In genomic region chr17:28458881-28459280, GRCh38 we compare ENCODE assay signal across 7 cellular contexts. TPM values are rescaled to one million over a fixed set of nuclear protein-coding genes. Genes with fewer than 3 reads are reported as not detected.
"Had no signal": no experiment of that assay in that cellular context is flagged by ENCODE, and none has a peak within 500 bp of the region (broad histone marks: within the 10 kb centered on the region; RNA-seq: fewer than 3 reads in every experiment).

No MANE protein-coding gene starts in this region.

RNA-seq across cellular contexts. Expression of gene SLC13A2, which starts 14.6 kb away (rescaled TPM):
- total RNA-seq: GM23248, GM23338, H1, H4, H7, H9 had no signal

RNA-seq across cellular contexts. Expression of gene FOXN1, which starts 47.3 kb away (rescaled TPM):
- total RNA-seq: GM23248, GM23338, H1, H4, H7, H9, HFFc6 had no signal
